Comparison of ENCODE assay signal across 8 cellular contexts in genomic region chr7:2956526-2957368, GRCh38.
DNase-seq lines count a peak whose midpoint lies in the region; ATAC-seq, FAIRE-seq and TF ChIP-seq lines count a peak whose summit lies in the region.

No MANE protein-coding gene starts in this region.

- no peaks in the 10 kb centered on the region for H3K27me3 ChIP-seq in right atrium auricular region

- peak; percentile 95 for FAIRE-seq in urothelium cell line (lab: Jason Lieb, UNC)

- intact Hi-C loops in cardiac septum (cut with DNase I) = no loop called here

- H3K9me3 ChIP-seq in right atrium auricular region = no peaks in the 10 kb centered on the region

- no peak for ATAC-seq in GM21737 (IDR thresholded peaks at IDR 0.05; ENCODE audit: unreplicated experiment)

- H3K4me3 ChIP-seq in right atrium auricular region = no peak overlapping the region

- TF ChIP-seq CTCF in right atrium auricular region (IDR thresholded peaks at IDR 0.05) = no peak

- H3K4me1 ChIP-seq in right atrium auricular region = no peaks in the 10 kb centered on the region

- H3K27ac ChIP-seq in right atrium auricular region = no peak overlapping the region

- no peaks in the 10 kb centered on the region for H3K36me3 ChIP-seq in right atrium auricular region

- peak; percentile 56 for DNase-seq in cardiac septum (ENCODE audit: low spot score)
- no peak for DNase-seq in right atrium auricular region (ENCODE audit: low spot score)
- DNase-seq in activated T-cell treated with anti-CD3 and anti-CD28 coated beads for 4 hours = peak; percentile 13
- peak; percentile 75 for DNase-seq in iris pigment epithelial cell (ENCODE audit: low read depth)
- peak; percentile 74 for DNase-seq in urothelium cell line (ENCODE audit: low spot score)
- no peak for DNase-seq in NCI-H1048 (lab: John Stamatoyannopoulos, UW)
- DNase-seq in NCI-H2227 treated with DMSO at 0.1 percent for 48 hours (lab: John Stamatoyannopoulos, UW) = no peak

Comparison
In these comparisons a context has a peak if more than half of its experiments do, and no peak if none do; other contexts are left out.
1. DNase-seq: peak in cardiac septum (single experiment), activated T-cell treated with anti-CD3 and anti-CD28 coated beads for 4 hours (single experiment), iris pigment epithelial cell (single experiment) and urothelium cell line (single experiment); none in right atrium auricular region (single experiment), NCI-H1048 (single experiment) and NCI-H2227 treated with DMSO at 0.1 percent for 48 hours (single experiment).